In the genomic region with DNA sequence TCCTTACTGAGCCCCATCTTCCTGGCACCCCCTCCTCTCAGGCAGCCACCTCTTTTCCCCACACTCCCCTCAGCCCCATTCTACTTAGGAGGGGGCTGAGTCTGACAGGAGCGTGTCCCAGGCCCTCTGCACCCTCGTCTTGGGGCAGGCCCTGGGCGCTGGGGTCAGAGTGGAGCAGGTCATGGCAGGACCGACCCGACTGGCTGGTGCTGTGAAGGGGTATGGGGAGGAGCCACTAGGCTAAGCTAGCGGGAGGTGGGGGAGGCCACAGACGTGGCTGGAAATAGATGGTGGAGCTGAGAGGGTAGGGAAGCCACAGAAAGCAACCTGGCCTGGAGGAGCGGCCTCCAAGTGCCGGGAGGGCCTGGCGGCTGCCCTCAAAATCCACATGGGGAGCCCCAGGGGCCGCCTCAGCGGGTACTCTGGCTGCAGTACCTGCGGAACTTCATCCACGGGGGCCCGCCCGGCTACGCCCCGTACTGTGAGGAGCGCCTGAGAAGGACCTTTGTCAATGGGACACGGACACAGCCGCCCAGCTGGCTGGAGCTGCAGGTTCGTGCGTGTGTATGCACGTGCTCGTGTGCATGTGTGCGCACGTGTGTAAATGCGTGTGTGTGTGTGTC, we compare ENCODE assay signal across 1 cellular context.
TF ChIP-seq lines count a peak whose summit lies in the region.

No MANE protein-coding gene starts in this region.

TF ChIP-seq in H1, 55 proteins besides CTCF, POLR2A, EP300 and RAD21 (continued from another document):
- TF ChIP-seq, protein P1, sequence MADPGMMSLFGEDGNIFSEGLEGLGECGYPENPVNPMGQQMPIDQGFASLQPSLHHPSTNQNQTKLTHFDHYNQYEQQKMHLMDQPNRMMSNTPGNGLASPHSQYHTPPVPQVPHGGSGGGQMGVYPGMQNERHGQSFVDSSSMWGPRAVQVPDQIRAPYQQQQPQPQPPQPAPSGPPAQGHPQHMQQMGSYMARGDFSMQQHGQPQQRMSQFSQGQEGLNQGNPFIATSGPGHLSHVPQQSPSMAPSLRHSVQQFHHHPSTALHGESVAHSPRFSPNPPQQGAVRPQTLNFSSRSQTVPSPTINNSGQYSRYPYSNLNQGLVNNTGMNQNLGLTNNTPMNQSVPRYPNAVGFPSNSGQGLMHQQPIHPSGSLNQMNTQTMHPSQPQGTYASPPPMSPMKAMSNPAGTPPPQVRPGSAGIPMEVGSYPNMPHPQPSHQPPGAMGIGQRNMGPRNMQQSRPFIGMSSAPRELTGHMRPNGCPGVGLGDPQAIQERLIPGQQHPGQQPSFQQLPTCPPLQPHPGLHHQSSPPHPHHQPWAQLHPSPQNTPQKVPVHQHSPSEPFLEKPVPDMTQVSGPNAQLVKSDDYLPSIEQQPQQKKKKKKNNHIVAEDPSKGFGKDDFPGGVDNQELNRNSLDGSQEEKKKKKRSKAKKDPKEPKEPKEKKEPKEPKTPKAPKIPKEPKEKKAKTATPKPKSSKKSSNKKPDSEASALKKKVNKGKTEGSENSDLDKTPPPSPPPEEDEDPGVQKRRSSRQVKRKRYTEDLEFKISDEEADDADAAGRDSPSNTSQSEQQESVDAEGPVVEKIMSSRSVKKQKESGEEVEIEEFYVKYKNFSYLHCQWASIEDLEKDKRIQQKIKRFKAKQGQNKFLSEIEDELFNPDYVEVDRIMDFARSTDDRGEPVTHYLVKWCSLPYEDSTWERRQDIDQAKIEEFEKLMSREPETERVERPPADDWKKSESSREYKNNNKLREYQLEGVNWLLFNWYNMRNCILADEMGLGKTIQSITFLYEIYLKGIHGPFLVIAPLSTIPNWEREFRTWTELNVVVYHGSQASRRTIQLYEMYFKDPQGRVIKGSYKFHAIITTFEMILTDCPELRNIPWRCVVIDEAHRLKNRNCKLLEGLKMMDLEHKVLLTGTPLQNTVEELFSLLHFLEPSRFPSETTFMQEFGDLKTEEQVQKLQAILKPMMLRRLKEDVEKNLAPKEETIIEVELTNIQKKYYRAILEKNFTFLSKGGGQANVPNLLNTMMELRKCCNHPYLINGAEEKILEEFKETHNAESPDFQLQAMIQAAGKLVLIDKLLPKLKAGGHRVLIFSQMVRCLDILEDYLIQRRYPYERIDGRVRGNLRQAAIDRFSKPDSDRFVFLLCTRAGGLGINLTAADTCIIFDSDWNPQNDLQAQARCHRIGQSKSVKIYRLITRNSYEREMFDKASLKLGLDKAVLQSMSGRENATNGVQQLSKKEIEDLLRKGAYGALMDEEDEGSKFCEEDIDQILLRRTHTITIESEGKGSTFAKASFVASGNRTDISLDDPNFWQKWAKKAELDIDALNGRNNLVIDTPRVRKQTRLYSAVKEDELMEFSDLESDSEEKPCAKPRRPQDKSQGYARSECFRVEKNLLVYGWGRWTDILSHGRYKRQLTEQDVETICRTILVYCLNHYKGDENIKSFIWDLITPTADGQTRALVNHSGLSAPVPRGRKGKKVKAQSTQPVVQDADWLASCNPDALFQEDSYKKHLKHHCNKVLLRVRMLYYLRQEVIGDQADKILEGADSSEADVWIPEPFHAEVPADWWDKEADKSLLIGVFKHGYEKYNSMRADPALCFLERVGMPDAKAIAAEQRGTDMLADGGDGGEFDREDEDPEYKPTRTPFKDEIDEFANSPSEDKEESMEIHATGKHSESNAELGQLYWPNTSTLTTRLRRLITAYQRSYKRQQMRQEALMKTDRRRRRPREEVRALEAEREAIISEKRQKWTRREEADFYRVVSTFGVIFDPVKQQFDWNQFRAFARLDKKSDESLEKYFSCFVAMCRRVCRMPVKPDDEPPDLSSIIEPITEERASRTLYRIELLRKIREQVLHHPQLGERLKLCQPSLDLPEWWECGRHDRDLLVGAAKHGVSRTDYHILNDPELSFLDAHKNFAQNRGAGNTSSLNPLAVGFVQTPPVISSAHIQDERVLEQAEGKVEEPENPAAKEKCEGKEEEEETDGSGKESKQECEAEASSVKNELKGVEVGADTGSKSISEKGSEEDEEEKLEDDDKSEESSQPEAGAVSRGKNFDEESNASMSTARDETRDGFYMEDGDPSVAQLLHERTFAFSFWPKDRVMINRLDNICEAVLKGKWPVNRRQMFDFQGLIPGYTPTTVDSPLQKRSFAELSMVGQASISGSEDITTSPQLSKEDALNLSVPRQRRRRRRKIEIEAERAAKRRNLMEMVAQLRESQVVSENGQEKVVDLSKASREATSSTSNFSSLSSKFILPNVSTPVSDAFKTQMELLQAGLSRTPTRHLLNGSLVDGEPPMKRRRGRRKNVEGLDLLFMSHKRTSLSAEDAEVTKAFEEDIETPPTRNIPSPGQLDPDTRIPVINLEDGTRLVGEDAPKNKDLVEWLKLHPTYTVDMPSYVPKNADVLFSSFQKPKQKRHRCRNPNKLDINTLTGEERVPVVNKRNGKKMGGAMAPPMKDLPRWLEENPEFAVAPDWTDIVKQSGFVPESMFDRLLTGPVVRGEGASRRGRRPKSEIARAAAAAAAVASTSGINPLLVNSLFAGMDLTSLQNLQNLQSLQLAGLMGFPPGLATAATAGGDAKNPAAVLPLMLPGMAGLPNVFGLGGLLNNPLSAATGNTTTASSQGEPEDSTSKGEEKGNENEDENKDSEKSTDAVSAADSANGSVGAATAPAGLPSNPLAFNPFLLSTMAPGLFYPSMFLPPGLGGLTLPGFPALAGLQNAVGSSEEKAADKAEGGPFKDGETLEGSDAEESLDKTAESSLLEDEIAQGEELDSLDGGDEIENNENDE (IDR thresholded peaks at IDR 0.05; ENCODE audit: insufficient replicate concordance, low read length) = no peak
- TF ChIP-seq GTF2F1 (IDR thresholded peaks at IDR 0.05; ENCODE audit: borderline replicate concordance, low read depth, low read length) = no peak
- no peak for TF ChIP-seq RFX5 (IDR thresholded peaks at IDR 0.05; ENCODE audit: borderline replicate concordance, low read depth, low read length)
- no peak for TF ChIP-seq TAF7 (optimal IDR thresholded peaks at IDR 0.05; ENCODE audit: borderline replicate concordance, low read depth, low read length)
- TF ChIP-seq ZNF274 (IDR thresholded peaks at IDR 0.05; ENCODE audit: borderline replicate concordance, extremely low read depth, low read length) = no peak
- no peak for TF ChIP-seq EZH2 (IDR thresholded peaks at IDR 0.05; ENCODE audit: low read depth, low read length, severe bottlenecking)
- no peak for TF ChIP-seq ASH2L (IDR thresholded peaks at IDR 0.05; ENCODE audit: low read length)
- no peak for TF ChIP-seq CBX5 (IDR thresholded peaks at IDR 0.05; ENCODE audit: low read depth, low read length)
- no peak for TF ChIP-seq CHD2 (IDR thresholded peaks at IDR 0.05; ENCODE audit: low read length)
- TF ChIP-seq SP4 (IDR thresholded peaks at IDR 0.05; ENCODE audit: low read length) = no peak
- no peak for TF ChIP-seq GABPA (IDR thresholded peaks at IDR 0.05; ENCODE audit: borderline replicate concordance, insufficient read depth, low read length)
- no peak for TF ChIP-seq SUZ12 (IDR thresholded peaks at IDR 0.05; ENCODE audit: low read length)
- no peak for TF ChIP-seq TBP (IDR thresholded peaks at IDR 0.05; ENCODE audit: low read depth, low read length)
